In the genomic region with DNA sequence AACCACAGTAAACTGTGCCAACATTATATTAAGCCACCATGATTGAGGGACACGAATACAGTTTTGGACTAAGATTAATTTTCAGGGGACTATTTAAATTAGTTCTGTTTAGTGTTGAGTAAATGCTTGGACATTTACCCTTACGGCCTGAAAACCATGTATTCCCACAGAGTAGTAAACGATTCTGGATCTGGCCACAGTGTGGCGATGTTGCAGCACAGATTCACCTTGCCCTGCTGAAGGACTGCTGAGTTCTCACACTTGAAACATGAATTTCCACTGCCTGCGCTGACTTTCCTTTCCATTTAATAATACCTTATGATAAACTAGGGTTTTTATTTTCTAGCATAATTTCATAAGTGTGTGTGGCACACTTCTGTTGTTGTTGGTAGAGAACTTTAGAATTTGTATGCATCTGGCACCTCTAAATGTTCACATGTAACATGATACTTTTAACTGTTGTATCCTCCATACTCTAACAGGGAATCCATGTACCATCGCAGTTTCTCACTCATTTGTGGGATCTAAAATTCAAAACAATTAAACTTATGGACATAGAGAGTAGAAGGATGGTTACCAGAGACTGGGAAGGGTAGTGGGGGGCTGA, we compare ENCODE assay signal across 8 cellular contexts. TPM values are rescaled to one million over a fixed set of nuclear protein-coding genes. Genes with fewer than 3 reads are reported as not detected.
A peak's percentile ranks its signal among the peaks of the same experiment; 100 is the strongest.
DNase-seq lines count a peak whose midpoint lies in the region; ATAC-seq and TF ChIP-seq lines count a peak whose summit lies in the region.

No MANE protein-coding gene starts in this region.

- no peak overlapping the region for H3K27ac ChIP-seq in coronary artery
- H3K27ac ChIP-seq in lower lobe of right lung: no peak overlapping the region

- no peaks in the 10 kb centered on the region for H3K27me3 ChIP-seq in lower lobe of right lung (ENCODE audit: low read depth)

- no peaks in the 10 kb centered on the region for H3K9me3 ChIP-seq in lower lobe of right lung

- H3K9me3 Mint-ChIP-seq in activated B cell treated with CpG ODN at 0.5 μM for 24 hours: no peaks in the 10 kb centered on the region

- H3K27me3 Mint-ChIP-seq in activated B cell treated with CpG ODN at 0.5 μM for 24 hours: peaks cover 2% of the 10 kb centered on the region

- no peaks in the 10 kb centered on the region for H3K4me1 Mint-ChIP-seq in activated B cell treated with CpG ODN at 0.5 μM for 24 hours

- POLR2A ChIA-PET in activated B cell treated with CpG ODN at 0.5 μM for 24 hours (lab: Charles Lee): no interaction called here

- H3K4me1 ChIP-seq in lower lobe of right lung: no peaks in the 10 kb centered on the region

- no peak overlapping the region for H3K27ac Mint-ChIP-seq in activated B cell treated with CpG ODN at 0.5 μM for 24 hours

- CTCF ChIA-PET in activated B cell treated with CpG ODN at 0.5 μM for 24 hours (lab: Charles Lee): no interaction called here

- no peak overlapping the region for H3K4me3 Mint-ChIP-seq in activated B cell treated with CpG ODN at 0.5 μM for 24 hours

- peak; percentile 93 for ATAC-seq in GM18520 (IDR thresholded peaks at IDR 0.05; ENCODE audit: unreplicated experiment)
- ATAC-seq in HG02973 (IDR thresholded peaks at IDR 0.05; ENCODE audit: unreplicated experiment): peak; percentile 92
- peak; percentile 71 for ATAC-seq in activated B cell treated with CpG ODN at 0.5 μM for 24 hours (ENCODE audit: low read depth)
- ATAC-seq in lower lobe of right lung: peak; percentile 86 to 87

- no peaks in the 10 kb centered on the region for H3K36me3 ChIP-seq in lower lobe of right lung

- TF ChIP-seq CTCF in activated B cell treated with CpG ODN at 0.5 μM for 24 hours (IDR thresholded peaks at IDR 0.05): no peak
- peak; percentile 62 for TF ChIP-seq CTCF in coronary artery (IDR thresholded peaks at IDR 0.05)
- peak; percentile 78 for TF ChIP-seq CTCF in lower lobe of right lung (IDR thresholded peaks at IDR 0.05)

- H3K4me3 ChIP-seq in coronary artery (peak overlapping the region; percentile 13), lower lobe of right lung (no peak overlapping the region)

- H3K36me3 Mint-ChIP-seq in activated B cell treated with CpG ODN at 0.5 μM for 24 hours (ENCODE audit: low read depth): no peaks in the 10 kb centered on the region

- peak; percentile 70 for DNase-seq in AG20443 (ENCODE audit: low spot score)
- peak; percentile 58 for DNase-seq in NCI-H2029 treated with DMSO at 0.1 percent for 48 hours (lab: John Stamatoyannopoulos, UW)
- DNase-seq in activated B cell treated with CpG ODN at 0.5 μM for 24 hours: peak; percentile 32
- DNase-seq in coronary artery (ENCODE audit: low spot score): peak; percentile 76
- DNase-seq in lower lobe of right lung: no peak
- DNase-seq in stimulated activated CD8-positive, alpha-beta memory T cell treated with anti-CD3 and anti-CD28 coated beads, Interleukin-4, amount 100 ng/mL, for 48 hours: peak; percentile 78

- intact Hi-C loops in activated B cell treated with CpG ODN at 0.5 μM for 24 hours (cut with micrococcal nuclease): loop anchor here (1.0 kb wide), 2 partner anchors 896 to 911 kb away; no protein-coding TSS in a partner anchor
- intact Hi-C loops in lower lobe of right lung (cut with DNase I): no loop called here

RNA-seq across cellular contexts. Expression of gene C3orf38, which starts 53.9 kb away (rescaled TPM):
- total RNA-seq in activated B cell treated with CpG ODN at 0.5 μM for 24 hours: 36.5 and 40.3 TPM in 2 replicates
- total RNA-seq in lower lobe of right lung: 25.0 TPM
